Comparison of ENCODE assay signal across 6 cellular contexts in genomic region chrX:154388094-154388493, GRCh38. TPM values are rescaled to one million over a fixed set of nuclear protein-coding genes. Genes with fewer than 3 reads are reported as not detected.
DNase-seq lines count a peak whose midpoint lies in the region; ATAC-seq, FAIRE-seq and TF ChIP-seq lines count a peak whose summit lies in the region.
"Not testable (repeated sequence)": the region's sequence is repeated elsewhere in the genome, so short reads cannot be mapped to it uniquely, and the experiment has no call there.

No MANE protein-coding gene starts in this region.

- not testable (repeated sequence) for H3K4me3 ChIP-seq in heart left ventricle

- peak; percentile 87 for FAIRE-seq in GM12891 (lab: Jason Lieb, UNC)

- TF ChIP-seq CTCF in heart left ventricle (IDR thresholded peaks at IDR 0.05), result not testable (repeated sequence)

- H3K4me1 ChIP-seq in heart left ventricle, result not testable (repeated sequence)

- not testable (repeated sequence) for DNase-seq in GM12891 (ENCODE audit: insufficient read length, low spot score); activated CD8-positive, alpha-beta memory T cell treated with anti-CD3 and anti-CD28 coated beads, Interleukin-2, amount 10 ng/mL, durations not matched to agents 7 days and 5 days; heart left ventricle; sciatic nerve (ENCODE audit: low spot score)

- not testable (repeated sequence) for TF ChIP-seq POLR2A in GM12891 (IDR thresholded peaks at IDR 0.05; ENCODE audit: low read depth, low read length); heart left ventricle (IDR thresholded peaks at IDR 0.05)

- ATAC-seq in GM21526 (IDR thresholded peaks at IDR 0.05; ENCODE audit: low FRiP score, unreplicated experiment), result peak; percentile 32
- peak; percentile 33 for ATAC-seq in HG03354 (IDR thresholded peaks at IDR 0.05; ENCODE audit: poor library complexity, severe bottlenecking, unreplicated experiment)
- peak; percentile 35 for ATAC-seq in activated CD8-positive, alpha-beta memory T cell treated with anti-CD3 and anti-CD28 coated beads, Interleukin-2, amount 10 ng/mL, durations not matched to agents 7 days and 5 days
- peak; percentile 8 to 48 (median 25) for ATAC-seq in heart left ventricle
- peak; percentile 48 for ATAC-seq in sciatic nerve

- not testable (repeated sequence) for H3K27ac Mint-ChIP-seq in activated CD8-positive, alpha-beta memory T cell treated with anti-CD3 and anti-CD28 coated beads, Interleukin-2, amount 10 ng/mL, durations not matched to agents 7 days and 5 days

- CTCF ChIA-PET in activated CD8-positive, alpha-beta memory T cell treated with anti-CD3 and anti-CD28 coated beads, Interleukin-2, amount 10 ng/mL, durations not matched to agents 7 days and 5 days (lab: Charles Lee), result not testable (repeated sequence)

- not testable (repeated sequence) for H3K36me3 Mint-ChIP-seq in activated CD8-positive, alpha-beta memory T cell treated with anti-CD3 and anti-CD28 coated beads, Interleukin-2, amount 10 ng/mL, durations not matched to agents 7 days and 5 days

- H3K36me3 ChIP-seq in heart left ventricle, result not testable (repeated sequence)

- not testable (repeated sequence) for H3K27me3 ChIP-seq in heart left ventricle

- H3K4me3 Mint-ChIP-seq in activated CD8-positive, alpha-beta memory T cell treated with anti-CD3 and anti-CD28 coated beads, Interleukin-2, amount 10 ng/mL, durations not matched to agents 7 days and 5 days, result not testable (repeated sequence)

- not testable (repeated sequence) for H3K9me3 Mint-ChIP-seq in activated CD8-positive, alpha-beta memory T cell treated with anti-CD3 and anti-CD28 coated beads, Interleukin-2, amount 10 ng/mL, durations not matched to agents 7 days and 5 days (ENCODE audit: low read depth)

- intact Hi-C loops in heart left ventricle (cut with DNase I); sciatic nerve (cut with DNase I): not testable (repeated sequence)

- WGBS in heart left ventricle, 4 donors, result no CpG with 5 or more reads among the region's 20 CpGs

- not testable (repeated sequence) for H3K27ac ChIP-seq in heart left ventricle

- not testable (repeated sequence) for H3K27me3 Mint-ChIP-seq in activated CD8-positive, alpha-beta memory T cell treated with anti-CD3 and anti-CD28 coated beads, Interleukin-2, amount 10 ng/mL, durations not matched to agents 7 days and 5 days

- H3K4me1 Mint-ChIP-seq in activated CD8-positive, alpha-beta memory T cell treated with anti-CD3 and anti-CD28 coated beads, Interleukin-2, amount 10 ng/mL, durations not matched to agents 7 days and 5 days, result not testable (repeated sequence)

- H3K9me3 ChIP-seq in heart left ventricle, result not testable (repeated sequence)

RNA-seq across cellular contexts. Expression of gene EMD, which starts 9.0 kb away (rescaled TPM):
- polyA plus RNA-seq in GM12891 (2012; ENCODE audit: low read depth, missing spikeins), result 51.9 TPM
- 10 to 100 TPM; 64.6 to 70.2 TPM for total RNA-seq in activated CD8-positive, alpha-beta memory T cell treated with anti-CD3 and anti-CD28 coated beads, Interleukin-2, amount 10 ng/mL, durations not matched to agents 7 days and 5 days
- total RNA-seq in heart left ventricle, result 10 to 100 TPM; 37.6 to 76.8 (median 52.8) TPM
- 100 to 1,000 TPM in 1 of 2 donors, 10 to 100 TPM in 1; 71.9 to 152 TPM for polyA plus RNA-seq in heart left ventricle
- 61.5 TPM for total RNA-seq in sciatic nerve

RNA-seq across cellular contexts. Expression of gene RPL10, which starts 10.1 kb away (rescaled TPM):
- 5,072 TPM for polyA plus RNA-seq in GM12891 (2012; ENCODE audit: low read depth, missing spikeins)
- 1,000 to 10,000 TPM; 2,013 to 2,356 TPM for total RNA-seq in activated CD8-positive, alpha-beta memory T cell treated with anti-CD3 and anti-CD28 coated beads, Interleukin-2, amount 10 ng/mL, durations not matched to agents 7 days and 5 days
- total RNA-seq in heart left ventricle (1,000 to 10,000 TPM; 1,381 to 3,072 (median 2,052) TPM), sciatic nerve (2,095 TPM)
- polyA plus RNA-seq in heart left ventricle, result 1,000 to 10,000 TPM; 2,362 to 5,995 TPM

RNA-seq across cellular contexts. Expression of gene FLNA, which starts 13.7 kb away (rescaled TPM):
- polyA plus RNA-seq in GM12891 (2012; ENCODE audit: low read depth, missing spikeins), result 184 TPM
- total RNA-seq in activated CD8-positive, alpha-beta memory T cell treated with anti-CD3 and anti-CD28 coated beads, Interleukin-2, amount 10 ng/mL, durations not matched to agents 7 days and 5 days, result 1,000 to 10,000 TPM; 1,602 to 2,011 TPM
- total RNA-seq in heart left ventricle, result 100 to 1,000 TPM; 155 to 465 (median 234) TPM
- 100 to 1,000 TPM; 226 to 274 TPM for polyA plus RNA-seq in heart left ventricle
- total RNA-seq in sciatic nerve, result 1,228 TPM

RNA-seq across cellular contexts. Expression of gene DNASE1L1, which starts 21.0 kb away (rescaled TPM):
- 11.7 TPM for polyA plus RNA-seq in GM12891 (2012; ENCODE audit: low read depth, missing spikeins)
- 10 to 100 TPM; 18.4 to 19.6 TPM for total RNA-seq in activated CD8-positive, alpha-beta memory T cell treated with anti-CD3 and anti-CD28 coated beads, Interleukin-2, amount 10 ng/mL, durations not matched to agents 7 days and 5 days
- total RNA-seq in heart left ventricle (100 to 1,000 TPM in 2 of 9 donors, 10 to 100 TPM in 7; 26.7 to 117 (median 43.8) TPM), sciatic nerve (18.4 TPM)
- 10 to 100 TPM; 27.7 to 57.1 TPM for polyA plus RNA-seq in heart left ventricle

RNA-seq across cellular contexts. Expression of gene TAFAZZIN, which starts 23.2 kb away (rescaled TPM):
- 20.7 TPM for polyA plus RNA-seq in GM12891 (2012; ENCODE audit: low read depth, missing spikeins)
- 10 to 100 TPM; 77.1 to 90.2 TPM for total RNA-seq in activated CD8-positive, alpha-beta memory T cell treated with anti-CD3 and anti-CD28 coated beads, Interleukin-2, amount 10 ng/mL, durations not matched to agents 7 days and 5 days
- total RNA-seq in heart left ventricle (10 to 100 TPM; 29.1 to 38.6 (median 34.5) TPM), sciatic nerve (56.7 TPM)
- 10 to 100 TPM; 27.2 to 51.1 TPM for polyA plus RNA-seq in heart left ventricle
